24 cellular contexts compared by ENCODE assay signal in the genomic region with DNA sequence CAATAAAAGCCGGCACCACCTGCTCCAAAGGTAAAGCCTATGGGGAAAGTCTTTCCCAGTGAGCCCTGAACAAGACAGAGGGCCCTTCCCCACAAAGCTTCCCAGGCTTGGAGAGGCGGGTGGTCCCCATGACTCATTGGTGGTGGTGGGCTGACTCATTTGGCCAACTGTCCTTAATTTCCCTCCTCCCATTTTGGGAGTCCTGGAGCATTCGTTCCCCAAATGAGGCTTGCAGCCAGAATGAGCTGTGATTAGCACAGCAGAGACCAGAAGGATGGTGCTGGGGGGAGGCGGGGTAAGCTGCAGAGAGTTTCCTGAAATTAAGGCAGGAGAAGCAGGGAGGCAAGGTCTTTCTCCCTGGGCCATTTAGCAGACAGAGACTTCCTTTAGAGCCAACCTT.
"Had no signal": no experiment of that assay in that cellular context is flagged by ENCODE, and none has a peak within 500 bp of the region (broad histone marks: within the 10 kb centered on the region; RNA-seq: fewer than 3 reads in every experiment).

No MANE protein-coding gene starts in this region.

- DNase-seq: activated CD4-positive, alpha-beta T cell treated with anti-CD3 and anti-CD28 coated beads for 1 hour; activated CD8-positive, alpha-beta memory T cell treated with anti-CD3 and anti-CD28 coated beads for 24 hours; activated gamma-delta T cell treated with Interleukin-2 at 50 U/mL for 16 hours; adrenal gland; body of pancreas; colonic mucosa; endodermal cell; foreskin melanocyte; glutamatergic neuron; islet precursor cell; lower lobe of right lung; right lobe of liver; stimulated activated CD4-positive, alpha-beta T cell treated with anti-CD3 and anti-CD28 coated beads, Interleukin-4, amount 100 ng/mL, for 1 hour; stimulated activated naive CD8-positive, alpha-beta T cell treated with anti-CD3 and anti-CD28 coated beads, Interleukin-15, amount 100 ng/mL, for 72 hours; trophoblast cell; WERI-Rb-1 had no signal

- ATAC-seq: activated naive CD4-positive, alpha-beta T cell treated with anti-CD3 and anti-CD28 coated beads, Interleukin-2, amount 50 U/mL, for 72 hours; body of pancreas; lower lobe of right lung; natural killer cell treated with Interleukin-12 subunit alpha and Interleukin-12 subunit beta and Interleukin-15 and Interleukin-18, amount 100 ng/mL, for 72 hours; right lobe of liver; stimulated activated naive CD8-positive, alpha-beta T cell treated with anti-CD3 and anti-CD28 coated beads, Interleukin-15, amount 100 ng/mL, for 72 hours had no signal

- H3K79me2 ChIP-seq: parathyroid adenoma had no signal

- H3K4me1 ChIP-seq: adrenal gland, body of pancreas, colonic mucosa, lower lobe of right lung, right lobe of liver, suprapubic skin, vagina had no signal

- H3K27ac ChIP-seq: adrenal gland, body of pancreas, colonic mucosa, epithelial cell of prostate, lower lobe of right lung, neutrophil, parathyroid adenoma, right lobe of liver, suprapubic skin, vagina, WERI-Rb-1 had no signal

- H3K9me3 ChIP-seq: adrenal gland, body of pancreas, colonic mucosa, lower lobe of right lung, neutrophil, right lobe of liver, suprapubic skin, vagina had no signal

- H2AFZ ChIP-seq: parathyroid adenoma had no signal

- H3K4me2 ChIP-seq: smooth muscle cell had no signal

- H3K27me3 ChIP-seq: adrenal gland, body of pancreas, colonic mucosa, neutrophil, right lobe of liver, suprapubic skin, vagina had no signal

- H3K36me3 ChIP-seq: adrenal gland, colonic mucosa, lower lobe of right lung, neutrophil, right lobe of liver, suprapubic skin, vagina, WERI-Rb-1 had no signal

- H3K9ac ChIP-seq: parathyroid adenoma had no signal

- H3K4me3 ChIP-seq: adrenal gland, body of pancreas, colonic mucosa, lower lobe of right lung, right lobe of liver, smooth muscle cell, suprapubic skin, vagina had no signal
